Comparison of ENCODE assay signal across 37 cellular contexts in the genomic region with DNA sequence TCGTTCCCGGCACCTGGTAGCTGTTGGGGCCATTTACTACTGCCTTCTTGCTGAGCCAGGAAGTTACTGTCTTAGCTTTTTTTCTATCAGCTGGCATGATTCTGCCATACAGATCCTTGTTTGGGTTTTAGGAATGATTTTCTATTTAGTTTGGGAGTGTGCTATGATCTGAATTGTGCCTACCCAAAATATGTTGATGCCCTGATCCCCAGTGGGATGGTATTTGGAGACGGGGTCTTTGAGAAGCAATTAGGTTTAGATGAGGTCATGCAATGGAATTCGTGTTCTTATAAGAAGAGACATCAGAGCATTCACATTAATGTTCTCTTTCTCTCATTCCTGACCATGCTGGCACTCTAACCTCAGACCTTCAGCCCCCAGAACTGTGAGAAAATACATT. TPM values are rescaled to one million over a fixed set of nuclear protein-coding genes. Genes with fewer than 3 reads are reported as not detected.
"Had no signal": no experiment of that assay in that cellular context is flagged by ENCODE, and none has a peak within 500 bp of the region (broad histone marks: within the 10 kb centered on the region; RNA-seq: fewer than 3 reads in every experiment).

No MANE protein-coding gene starts in this region.

- H3K9me3 ChIP-seq: adrenal gland, ascending aorta, body of pancreas, breast epithelium had no signal

- H3K27me3 ChIP-seq: adrenal gland, ascending aorta, body of pancreas, brain microvascular endothelial cell, cardiac muscle cell had no signal

- FAIRE-seq: astrocyte, bronchial epithelial cell had no signal

- H3K4me1 ChIP-seq: adrenal gland, ascending aorta, body of pancreas, breast epithelium had no signal

- DNase-seq: activated effector memory CD4-positive, alpha-beta T cell treated with anti-CD3 and anti-CD28 coated beads, Interleukin-2, amount 50 U/mL, for 16 hours; activated effector memory CD4-positive, alpha-beta T cell treated with Interleukin-2 at 50 U/mL for 16 hours; activated gamma-delta T cell; activated gamma-delta T cell treated with Interleukin-2 at 50 U/mL for 16 hours; activated naive CD4-positive, alpha-beta T cell; activated naive CD4-positive, alpha-beta T cell treated with anti-CD3 and anti-CD28 coated beads for 36 hours; activated naive CD4-positive, alpha-beta T cell treated with anti-CD3 and anti-CD28 coated beads, Interleukin-2, amount 10 ng/mL, durations not matched to agents 7 days and 5 days; activated naive CD4-positive, alpha-beta T cell treated with anti-CD3 and anti-CD28 coated beads, Interleukin-2, amount 50 U/mL, for 16 hours; activated naive CD4-positive, alpha-beta T cell treated with Interleukin-2 at 50 U/mL for 16 hours; activated naive CD8-positive, alpha-beta T cell treated with anti-CD3 and anti-CD28 coated beads for 36 hours; activated naive CD8-positive, alpha-beta T cell treated with anti-CD3 and anti-CD28 coated beads, Interleukin-2, amount 10 ng/mL, durations not matched to agents 7 days and 5 days; activated naive CD8-positive, alpha-beta T cell treated with anti-CD3 and anti-CD28 coated beads, Interleukin-2, amount 50 U/mL, for 24 hours; activated T-cell treated with anti-CD3 and anti-CD28 coated beads, Interleukin-2, amount 50 U/mL, for 1 hour; activated T-cell treated with anti-CD3 and anti-CD28 coated beads, Interleukin-2, amount 50 U/mL, for 24 hours; activated T-cell treated with anti-CD3 and anti-CD28 coated beads, Interleukin-2, amount 50 U/mL, for 4 hours; activated T-cell treated with anti-CD3 and anti-CD28 coated beads, Interleukin-2, amount 50 U/mL, for 48 hours; activated T-cell treated with anti-CD3 and anti-CD28 coated beads, Interleukin-2, amount 50 U/mL, for 72 hours; adrenal gland; amniotic stem cell; amygdala; anterior cingulate cortex; aorta; body of pancreas; brain microvascular endothelial cell; caudate nucleus; central memory CD4-positive, alpha-beta T cell; cerebellar nuclear complex had no signal

- H3K36me3 ChIP-seq: adrenal gland, ascending aorta, brain microvascular endothelial cell, breast epithelium, cardiac muscle cell had no signal

- ATAC-seq: activated naive CD4-positive, alpha-beta T cell treated with anti-CD3 and anti-CD28 coated beads, Interleukin-2, amount 50 U/mL, for 72 hours; activated naive CD8-positive, alpha-beta T cell treated with anti-CD3 and anti-CD28 coated beads, Interleukin-2, amount 50 U/mL, for 24 hours; activated T-cell treated with anti-CD3 and anti-CD28 coated beads, Interleukin-2, amount 50 U/mL, for 4 hours; activated T-cell treated with anti-CD3 and anti-CD28 coated beads, Interleukin-2, amount 50 U/mL, for 72 hours; activated T-helper 17 cell treated with anti-CD3 and anti-CD28 coated beads, Interleukin-2, amount 50 U/mL, for 72 hours; body of pancreas had no signal

- H3K4me3 ChIP-seq: adrenal gland, ascending aorta, body of pancreas, breast epithelium, cardiac muscle cell had no signal

- H3K27ac ChIP-seq: adrenal gland, ascending aorta, body of pancreas, brain microvascular endothelial cell, breast epithelium, cardiac muscle cell had no signal

RNA-seq across cellular contexts. Expression of a gene that starts 59.4 kb away (rescaled TPM):
- total RNA-seq: activated naive CD4-positive, alpha-beta T cell treated with anti-CD3 and anti-CD28 coated beads for 36 hours; activated naive CD4-positive, alpha-beta T cell treated with anti-CD3 and anti-CD28 coated beads, Interleukin-2, amount 50 U/mL, for 72 hours; activated naive CD8-positive, alpha-beta T cell treated with anti-CD3 and anti-CD28 coated beads for 36 hours; activated T-cell treated with anti-CD3 and anti-CD28 coated beads, Interleukin-2, amount 50 U/mL, for 4 hours; activated T-cell treated with anti-CD3 and anti-CD28 coated beads, Interleukin-2, amount 50 U/mL, for 72 hours; activated T-helper 1 cell treated with anti-CD3 and anti-CD28 coated beads, Interleukin-12 subunit alpha, Interleukin-12 subunit beta, Interleukin-2, Interleukin-4 antibody, amounts not matched to agents 30 ng/mL and 10 ng/mL and 1 ng/mL, durations not matched to agents 14 hours and 24 hours and 36 hours; activated T-helper 17 cell treated with anti-CD3 and anti-CD28 coated beads, Interleukin-2, amount 50 U/mL, for 72 hours; activated T-helper 2 cell treated with anti-CD3 and anti-CD28 coated beads, Interferon-gamma antibody, Interleukin-2, Interleukin-4, amounts not matched to agents 10 μg/mL and 5 μg/mL and 100 μg/mL, durations not matched to agents 14 hours and 24 hours and 36 hours; cardiac muscle cell; chondrocyte had no signal
- polyA plus RNA-seq: cardiac muscle cell had no signal
